Comparison of ENCODE assay signal across 30 cellular contexts in genomic region chr3:136733317-136733833, GRCh38. TPM values are rescaled to one million over a fixed set of nuclear protein-coding genes. Genes with fewer than 3 reads are reported as not detected.
DNase-seq lines count a peak whose midpoint lies in the region; ATAC-seq, FAIRE-seq and TF ChIP-seq lines count a peak whose summit lies in the region.
"Had no signal": no experiment of that assay in that cellular context is flagged by ENCODE, and none has a peak within 500 bp of the region (broad histone marks: within the 10 kb centered on the region; RNA-seq: fewer than 3 reads in every experiment).

No MANE protein-coding gene starts in this region.

- TF ChIP-seq POLR2A in K562 (conservative IDR thresholded peaks at IDR 0.05): no peak

- H4K20me1 ChIP-seq in K562 (replicated peaks; ENCODE audit: control insufficient read depth, insufficient read depth, low read length): no peaks in the 10 kb centered on the region

- in situ Hi-C loops in K562 (cut with MboI) (no loop called here), brain microvascular endothelial cell (cut with HindIII; ENCODE audit: low pct_ligation_motif_present, low sequenced_read_pairs) (loop anchor here (25.0 kb wide), 1 partner anchor 646 kb away; no protein-coding TSS in a partner anchor)

- H3K27me3 ChIP-seq in K562 (ENCODE audit: control insufficient read depth in 2 of 2, insufficient read depth in 2 of 2, low read length in 2 of 2) (no peaks in the 10 kb centered on the region), brain microvascular endothelial cell (replicated peaks) (no peaks in the 10 kb centered on the region)
- H3K27me3 ChIP-seq: body of pancreas, gastrocnemius medialis, tibial artery had no signal

- no peaks in the 10 kb centered on the region; a peak in 1 of 5 replicates for H3K4me1 ChIP-seq in K562 (replicated peaks in 1 of 2; ENCODE audit: control insufficient read depth in 2 of 2, insufficient read depth in 2 of 2, low read length in 2 of 2)

- no peaks in the 10 kb centered on the region for H3K9me3 ChIP-seq in K562 (replicated peaks; ENCODE audit: control insufficient read depth, insufficient read depth, low read depth, low read length)
- H3K9me3 ChIP-seq: body of pancreas, gastrocnemius medialis, mucosa of descending colon, tibial artery had no signal

- TF ChIP-seq EP300 in K562 (IDR thresholded peaks at IDR 0.05; ENCODE audit: low read length): no peak

- H3K4me3 ChIP-seq in K562: no peak overlapping the region
- H3K4me3 ChIP-seq in brain microvascular endothelial cell (ENCODE audit: low read depth, low read length): no peak overlapping the region
- H3K4me3 ChIP-seq: body of pancreas, gastrocnemius medialis, mucosa of descending colon, SK-N-MC, tibial artery had no signal

- H3K9me1 ChIP-seq in K562 (ENCODE audit: control insufficient read depth, insufficient read depth, low read length): no peaks in the 10 kb centered on the region

- TF ChIP-seq CTCF in K562 (IDR thresholded peaks at IDR 0.05 in 2 of 3, conservative IDR thresholded peaks at IDR 0.05 in 1 of 3; ENCODE audit: insufficient read depth in 2 of 3, low read depth in 1 of 3, low read length in 3 of 3): no peak
- TF ChIP-seq CTCF in brain microvascular endothelial cell (IDR thresholded peaks at IDR 0.05; ENCODE audit: low read depth, low read length, missing control alignments): no peak

- no peak overlapping the region for H3K9ac ChIP-seq in K562 (ENCODE audit: insufficient read depth in 1 of 2, low read depth in 2 of 2, low read length in 2 of 2)

- intact Hi-C loops in K562 (cut with micrococcal nuclease): no loop called here

- H3K36me3 ChIP-seq in K562 (ENCODE audit: control insufficient read depth, insufficient read depth, low read length) (0 out of 3 replicates have a peak, but pooled peaks cover 2% of the 10 kb centered on the region), brain microvascular endothelial cell (replicated peaks) (no peaks in the 10 kb centered on the region)
- H3K36me3 ChIP-seq: gastrocnemius medialis had no signal

- no TSS peak for BruUV-seq in K562 (replicated peaks; lab: Mats Ljungman, UMichigan)

- ATAC-seq in K562 (no peak), HG02970 (IDR thresholded peaks at IDR 0.05; ENCODE audit: low FRiP score, unreplicated experiment) (no peak), GM19023 (IDR thresholded peaks at IDR 0.05; ENCODE audit: unreplicated experiment) (no peak)
- ATAC-seq: activated CD8-positive, alpha-beta T cell treated with anti-CD3 and anti-CD28 coated beads for 36 hours; activated naive CD8-positive, alpha-beta T cell treated with anti-CD3 and anti-CD28 coated beads, Interleukin-2, amount 50 U/mL, for 24 hours; body of pancreas; gastrocnemius medialis; left ventricle myocardium superior; mucosa of descending colon; stimulated activated naive CD8-positive, alpha-beta T cell treated with anti-CD3 and anti-CD28 coated beads, Interleukin-15, amount 100 ng/mL, for 72 hours had no signal

- 87% methylated on average over 5 of the region's 5 CpGs for WGBS in K562 (ENCODE audit: insufficient coverage, low coverage, missing lambda C conversion rate)

- no peak overlapping the region for H3K27ac ChIP-seq in K562 (ENCODE audit: extremely low read depth, low read depth, low read length)
- no peak overlapping the region for H3K27ac ChIP-seq in brain microvascular endothelial cell
- H3K27ac ChIP-seq: body of pancreas, gastrocnemius medialis, SK-N-MC, tibial artery had no signal

- H2AFZ ChIP-seq in K562 (ENCODE audit: low read depth, low read length): no peak overlapping the region

- POLR2A ChIA-PET in K562 (lab: Yijun Ruan, JAX): no interaction called here

- FAIRE-seq in K562 (lab: Jason Lieb, UNC): no peak
- FAIRE-seq: colon, RCC 7860 had no signal

- DNase-seq in HT1080 (ENCODE audit: low read depth) (peak; percentile 68), K562 (ENCODE audit: extremely low read depth in 1 of 4, low spot score in 3 of 4) (no peak), fibroblast of gingiva (ENCODE audit: low read depth) (peak; percentile 54), pons (ENCODE audit: low spot score) (peak; percentile 44), brain microvascular endothelial cell (no peak), NCI-H510A (lab: John Stamatoyannopoulos, UW) (no peak)
- DNase-seq: activated CD4-positive, alpha-beta T cell treated with anti-CD3 and anti-CD28 coated beads for 1 hour; activated CD8-positive, alpha-beta T cell treated with anti-CD3 and anti-CD28 coated beads for 36 hours; activated effector memory CD4-positive, alpha-beta T cell treated with anti-CD3 and anti-CD28 coated beads, Interleukin-2, amount 50 U/mL, for 16 hours; activated naive CD8-positive, alpha-beta T cell treated with anti-CD3 and anti-CD28 coated beads, Interleukin-2, amount 50 U/mL, for 24 hours; activated T-cell treated with anti-CD3 and anti-CD28 coated beads for 4 hours; body of pancreas; CD4-positive, CD25-positive, alpha-beta regulatory T cell; gastrocnemius medialis; hypothalamus; Karpas-422; left ventricle myocardium superior; mucosa of descending colon; NCI-H1694 treated with DMSO at 0.1 percent for 48 hours; NCI-H526 treated with DMSO at 0.1 percent for 48 hours; nephron progenitor cell; posterior cingulate gyrus; stimulated activated naive CD8-positive, alpha-beta T cell treated with anti-CD3 and anti-CD28 coated beads, Interleukin-15, amount 100 ng/mL, for 72 hours; T-helper 17 cell; tibial artery had no signal

- CTCF ChIA-PET in K562 (lab: Yijun Ruan, JAX; ENCODE audit: low intra/inter-chr PET ratio): no interaction called here

- no peak for TF ChIP-seq RAD21 in K562 (CRISPR knock-in tag; conservative IDR thresholded peaks at IDR 0.05 in 1 of 2, IDR thresholded peaks at IDR 0.05 in 1 of 2)

- H3K79me2 ChIP-seq in K562 (ENCODE audit: control insufficient read depth, insufficient read depth, low read length): peaks cover 51% of the 10 kb centered on the region

- no peak overlapping the region for H3K4me2 ChIP-seq in K562 (ENCODE audit: insufficient read depth, low read length)

TF ChIP-seq in K562, 482 proteins besides CTCF, POLR2A, EP300 and RAD21:
- TF ChIP-seq KDM1A (IDR thresholded peaks at IDR 0.05) (0 out of 4 replicates have a peak, but pooled peaks of 1 of the 2 experiments have one; percentile 10), RBM25 (IDR thresholded peaks at IDR 0.05; ENCODE audit: low read depth, low read length, severe bottlenecking) (peak; percentile 76), SUPT5H (IDR thresholded peaks at IDR 0.05) (no peak), BCOR (IDR thresholded peaks at IDR 0.05) (peak; percentile 30; the same call in 1 of the 2 replicates)

RNA-seq across cellular contexts. Expression of gene STAG1, which starts 18.8 kb away (rescaled TPM):
- total RNA-seq in HT1080 (2014; rRNA removed; shearing (Covaris generic)): 34.2 and 35.9 TPM in 2 replicates
- polyA plus RNA-seq in HT1080 (2015; cell fraction: cytosol; rRNA removed): 14.7 and 20.1 TPM in 2 replicates
- 25.2 and 26.2 TPM in 2 replicates for polyA plus RNA-seq in HT1080 (2015; cell fraction: nucleus; rRNA removed)
- 10.7 and 41.9 TPM in 2 replicates for total RNA-seq in K562 (2011; cell fraction: chromatin; rRNA removed; ENCODE audit: low replicate concordance)
- 4.2 and 7.6 TPM in 2 replicates for total RNA-seq in K562 (2011; cell fraction: nucleolus; rRNA removed)
- total RNA-seq in K562 (2011; cell fraction: nucleoplasm; rRNA removed): 15.5 and 17.0 TPM in 2 replicates
- total RNA-seq in K562 (2014; rRNA removed) (8.0 and 8.2 TPM in 2 replicates), K562 (2014; rRNA removed; fragmentation: Illumina TruSeq; extraction: Trizol) (15.1 and 18.4 TPM in 2 replicates), K562 (2015; rRNA removed; fragmentation: Illumina TruSeq; extraction: Trizol) (15.5 and 17.7 TPM in 2 replicates), K562 (2021) (12.1 and 14.8 TPM in 2 replicates)
- polyA plus RNA-seq in K562 (2011; rRNA removed) (4.7 and 8.8 TPM in 2 replicates), K562 (2014; fragmentation: Illumina TruSeq; extraction: Trizol) (8.1 and 9.1 TPM in 2 replicates), K562 (2014; fragmentation: Nextera tagmentation; extraction: Ambion mirVana) (1 to 10 TPM; 2.7 to 3.9 TPM), K562 (2014; rRNA removed) (6.7 and 6.8 TPM in 2 replicates)
- 1.2 and 2.2 TPM in 2 replicates for polyA plus RNA-seq in K562 (2011; cell fraction: cytosol; rRNA removed)
- 2.9 and 3.1 TPM in 2 replicates for polyA plus RNA-seq in K562 (2011; cell fraction: nucleus; rRNA removed)
- polyA plus RNA-seq in K562 (2012): 5.7 and 6.9 TPM in 2 replicates
- 20.7 TPM in 2 replicates for polyA minus RNA-seq in K562 (2011; rRNA and poly(A)+ RNA removed)
- polyA minus RNA-seq in K562 (2011; cell fraction: cytosol; rRNA and poly(A)+ RNA removed): 4.4 and 6.0 TPM in 2 replicates
- 5.9 and 10.9 TPM in 2 replicates for polyA minus RNA-seq in K562 (2011; cell fraction: nucleus; rRNA and poly(A)+ RNA removed)

Comparison
In these comparisons a context has a peak if more than half of its experiments do, and no peak if none do; other contexts are left out.
1. DNase-seq: peak in HT1080 (single experiment), fibroblast of gingiva (single experiment) and pons (single experiment); none in K562 (0 of 4), brain microvascular endothelial cell (single experiment) and NCI-H510A (single experiment).